In the genomic region with DNA sequence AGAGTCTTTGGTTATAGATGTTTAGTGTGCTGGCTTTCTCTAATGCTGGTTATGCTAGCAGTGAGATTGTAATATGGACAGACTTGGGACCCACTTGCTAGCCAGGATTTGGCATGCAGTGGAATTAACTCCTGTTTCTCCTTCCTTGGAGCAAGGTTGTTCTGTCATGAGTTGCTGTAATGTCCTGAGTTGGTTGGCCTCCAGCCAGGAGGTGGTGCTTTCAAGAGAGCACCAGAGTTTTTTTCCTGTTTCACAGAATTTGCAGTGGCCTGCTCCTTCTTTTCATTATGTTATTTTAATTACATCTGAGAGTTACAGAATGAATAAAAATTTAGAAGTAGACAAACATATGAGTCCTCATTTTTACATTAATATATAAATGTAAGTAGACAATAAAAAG, we compare ENCODE assay signal across 31 cellular contexts.
"Had no signal": no experiment of that assay in that cellular context is flagged by ENCODE, and none has a peak within 500 bp of the region (broad histone marks: within the 10 kb centered on the region; RNA-seq: fewer than 3 reads in every experiment).

No MANE protein-coding gene starts in this region.

- ATAC-seq: activated naive CD4-positive, alpha-beta T cell treated with anti-CD3 and anti-CD28 coated beads, Interleukin-2, amount 50 U/mL, for 72 hours; activated naive CD8-positive, alpha-beta T cell treated with anti-CD3 and anti-CD28 coated beads, Interleukin-2, amount 50 U/mL, for 24 hours; activated T-cell treated with anti-CD3 and anti-CD28 coated beads, Interleukin-2, amount 50 U/mL, for 4 hours; activated T-cell treated with anti-CD3 and anti-CD28 coated beads, Interleukin-2, amount 50 U/mL, for 72 hours; activated T-helper 17 cell treated with anti-CD3 and anti-CD28 coated beads, Interleukin-2, amount 50 U/mL, for 72 hours had no signal

- H3K36me3 ChIP-seq: adrenal gland, ascending aorta, brain microvascular endothelial cell, breast epithelium, cardiac muscle cell had no signal

- H3K4me1 ChIP-seq: adrenal gland, ascending aorta, breast epithelium had no signal

- H3K4me3 ChIP-seq: adrenal gland, ascending aorta, breast epithelium, cardiac muscle cell had no signal

- H3K27ac ChIP-seq: adrenal gland, ascending aorta, brain microvascular endothelial cell, breast epithelium, cardiac muscle cell had no signal

- DNase-seq: activated effector memory CD4-positive, alpha-beta T cell treated with anti-CD3 and anti-CD28 coated beads, Interleukin-2, amount 50 U/mL, for 16 hours; activated effector memory CD4-positive, alpha-beta T cell treated with Interleukin-2 at 50 U/mL for 16 hours; activated gamma-delta T cell; activated gamma-delta T cell treated with Interleukin-2 at 50 U/mL for 16 hours; activated naive CD4-positive, alpha-beta T cell; activated naive CD4-positive, alpha-beta T cell treated with anti-CD3 and anti-CD28 coated beads for 36 hours; activated naive CD4-positive, alpha-beta T cell treated with anti-CD3 and anti-CD28 coated beads, Interleukin-2, amount 10 ng/mL, durations not matched to agents 7 days and 5 days; activated naive CD4-positive, alpha-beta T cell treated with anti-CD3 and anti-CD28 coated beads, Interleukin-2, amount 50 U/mL, for 16 hours; activated naive CD4-positive, alpha-beta T cell treated with Interleukin-2 at 50 U/mL for 16 hours; activated naive CD8-positive, alpha-beta T cell treated with anti-CD3 and anti-CD28 coated beads for 36 hours; activated naive CD8-positive, alpha-beta T cell treated with anti-CD3 and anti-CD28 coated beads, Interleukin-2, amount 10 ng/mL, durations not matched to agents 7 days and 5 days; activated naive CD8-positive, alpha-beta T cell treated with anti-CD3 and anti-CD28 coated beads, Interleukin-2, amount 50 U/mL, for 24 hours; activated T-cell treated with anti-CD3 and anti-CD28 coated beads, Interleukin-2, amount 50 U/mL, for 1 hour; activated T-cell treated with anti-CD3 and anti-CD28 coated beads, Interleukin-2, amount 50 U/mL, for 24 hours; activated T-cell treated with anti-CD3 and anti-CD28 coated beads, Interleukin-2, amount 50 U/mL, for 4 hours; activated T-cell treated with anti-CD3 and anti-CD28 coated beads, Interleukin-2, amount 50 U/mL, for 48 hours; activated T-cell treated with anti-CD3 and anti-CD28 coated beads, Interleukin-2, amount 50 U/mL, for 72 hours; adrenal gland; amniotic stem cell; amygdala; anterior cingulate cortex; aorta; brain microvascular endothelial cell; caudate nucleus; central memory CD4-positive, alpha-beta T cell; cerebellar nuclear complex had no signal

- H3K9me3 ChIP-seq: adrenal gland had no signal

- H3K27me3 ChIP-seq: adrenal gland, ascending aorta, brain microvascular endothelial cell, breast epithelium, cardiac muscle cell had no signal
